In the genomic region with DNA sequence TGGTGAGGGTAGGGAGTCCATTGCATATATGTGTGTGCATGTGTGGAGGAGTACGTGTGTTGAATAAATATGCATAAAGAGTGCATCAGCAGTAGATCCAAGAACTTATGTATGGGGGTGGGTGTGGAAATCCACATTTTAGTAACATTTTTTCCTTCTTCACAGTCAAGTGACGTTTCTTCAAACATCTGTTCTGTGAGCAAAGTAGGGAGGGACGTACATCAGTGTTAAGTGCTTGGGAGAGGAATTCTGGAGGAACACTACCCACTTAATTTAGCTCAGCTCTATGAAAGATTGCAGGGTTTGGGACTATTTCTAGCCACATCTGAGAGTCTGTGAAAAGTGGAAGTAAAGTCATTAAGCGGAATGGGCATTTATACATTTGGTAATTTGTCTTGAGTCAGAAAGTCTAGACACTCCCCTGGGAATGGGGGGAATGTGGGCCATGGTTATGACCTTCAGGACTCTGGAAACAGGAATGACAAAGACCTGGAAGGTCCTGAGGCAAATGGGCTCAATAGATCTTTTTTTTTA, we compare ENCODE assay signal across 1 cellular context.
TF ChIP-seq lines count a peak whose summit lies in the region.

No MANE protein-coding gene starts in this region.

TF ChIP-seq in GM23338, 12 proteins besides CTCF, POLR2A, EP300 and RAD21 (continued from another document):
- TF ChIP-seq, protein P1, sequence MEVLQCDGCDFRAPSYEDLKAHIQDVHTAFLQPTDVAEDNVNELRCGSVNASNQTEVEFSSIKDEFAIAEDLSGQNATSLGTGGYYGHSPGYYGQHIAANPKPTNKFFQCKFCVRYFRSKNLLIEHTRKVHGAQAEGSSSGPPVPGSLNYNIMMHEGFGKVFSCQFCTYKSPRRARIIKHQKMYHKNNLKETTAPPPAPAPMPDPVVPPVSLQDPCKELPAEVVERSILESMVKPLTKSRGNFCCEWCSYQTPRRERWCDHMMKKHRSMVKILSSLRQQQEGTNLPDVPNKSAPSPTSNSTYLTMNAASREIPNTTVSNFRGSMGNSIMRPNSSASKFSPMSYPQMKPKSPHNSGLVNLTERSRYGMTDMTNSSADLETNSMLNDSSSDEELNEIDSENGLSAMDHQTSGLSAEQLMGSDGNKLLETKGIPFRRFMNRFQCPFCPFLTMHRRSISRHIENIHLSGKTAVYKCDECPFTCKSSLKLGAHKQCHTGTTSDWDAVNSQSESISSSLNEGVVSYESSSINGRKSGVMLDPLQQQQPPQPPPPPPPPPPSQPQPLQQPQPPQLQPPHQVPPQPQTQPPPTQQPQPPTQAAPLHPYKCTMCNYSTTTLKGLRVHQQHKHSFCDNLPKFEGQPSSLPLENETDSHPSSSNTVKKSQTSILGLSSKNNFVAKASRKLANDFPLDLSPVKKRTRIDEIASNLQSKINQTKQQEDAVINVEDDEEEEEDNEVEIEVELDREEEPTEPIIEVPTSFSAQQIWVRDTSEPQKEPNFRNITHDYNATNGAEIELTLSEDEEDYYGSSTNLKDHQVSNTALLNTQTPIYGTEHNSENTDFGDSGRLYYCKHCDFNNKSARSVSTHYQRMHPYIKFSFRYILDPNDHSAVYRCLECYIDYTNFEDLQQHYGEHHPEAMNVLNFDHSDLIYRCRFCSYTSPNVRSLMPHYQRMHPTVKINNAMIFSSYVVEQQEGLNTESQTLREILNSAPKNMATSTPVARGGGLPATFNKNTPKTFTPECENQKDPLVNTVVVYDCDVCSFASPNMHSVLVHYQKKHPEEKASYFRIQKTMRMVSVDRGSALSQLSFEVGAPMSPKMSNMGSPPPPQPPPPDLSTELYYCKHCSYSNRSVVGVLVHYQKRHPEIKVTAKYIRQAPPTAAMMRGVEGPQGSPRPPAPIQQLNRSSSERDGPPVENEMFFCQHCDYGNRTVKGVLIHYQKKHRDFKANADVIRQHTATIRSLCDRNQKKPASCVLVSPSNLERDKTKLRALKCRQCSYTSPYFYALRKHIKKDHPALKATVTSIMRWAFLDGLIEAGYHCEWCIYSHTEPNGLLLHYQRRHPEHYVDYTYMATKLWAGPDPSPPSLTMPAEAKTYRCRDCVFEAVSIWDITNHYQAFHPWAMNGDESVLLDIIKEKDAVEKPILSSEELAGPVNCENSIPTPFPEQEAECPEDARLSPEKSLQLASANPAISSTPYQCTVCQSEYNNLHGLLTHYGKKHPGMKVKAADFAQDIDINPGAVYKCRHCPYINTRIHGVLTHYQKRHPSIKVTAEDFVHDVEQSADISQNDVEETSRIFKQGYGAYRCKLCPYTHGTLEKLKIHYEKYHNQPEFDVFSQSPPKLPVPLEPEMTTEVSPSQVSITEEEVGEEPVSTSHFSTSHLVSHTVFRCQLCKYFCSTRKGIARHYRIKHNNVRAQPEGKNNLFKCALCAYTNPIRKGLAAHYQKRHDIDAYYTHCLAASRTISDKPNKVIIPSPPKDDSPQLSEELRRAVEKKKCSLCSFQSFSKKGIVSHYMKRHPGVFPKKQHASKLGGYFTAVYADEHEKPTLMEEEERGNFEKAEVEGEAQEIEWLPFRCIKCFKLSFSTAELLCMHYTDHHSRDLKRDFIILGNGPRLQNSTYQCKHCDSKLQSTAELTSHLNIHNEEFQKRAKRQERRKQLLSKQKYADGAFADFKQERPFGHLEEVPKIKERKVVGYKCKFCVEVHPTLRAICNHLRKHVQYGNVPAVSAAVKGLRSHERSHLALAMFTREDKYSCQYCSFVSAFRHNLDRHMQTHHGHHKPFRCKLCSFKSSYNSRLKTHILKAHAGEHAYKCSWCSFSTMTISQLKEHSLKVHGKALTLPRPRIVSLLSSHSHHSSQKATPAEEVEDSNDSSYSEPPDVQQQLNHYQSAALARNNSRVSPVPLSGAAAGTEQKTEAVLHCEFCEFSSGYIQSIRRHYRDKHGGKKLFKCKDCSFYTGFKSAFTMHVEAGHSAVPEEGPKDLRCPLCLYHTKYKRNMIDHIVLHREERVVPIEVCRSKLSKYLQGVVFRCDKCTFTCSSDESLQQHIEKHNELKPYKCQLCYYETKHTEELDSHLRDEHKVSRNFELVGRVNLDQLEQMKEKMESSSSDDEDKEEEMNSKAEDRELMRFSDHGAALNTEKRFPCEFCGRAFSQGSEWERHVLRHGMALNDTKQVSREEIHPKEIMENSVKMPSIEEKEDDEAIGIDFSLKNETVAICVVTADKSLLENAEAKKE (CRISPR knock-in tag; IDR thresholded peaks at IDR 0.05), result no peak
- TF ChIP-seq ZNF114 (CRISPR knock-in tag; IDR thresholded peaks at IDR 0.05), result no peak
- TF ChIP-seq, protein P2, sequence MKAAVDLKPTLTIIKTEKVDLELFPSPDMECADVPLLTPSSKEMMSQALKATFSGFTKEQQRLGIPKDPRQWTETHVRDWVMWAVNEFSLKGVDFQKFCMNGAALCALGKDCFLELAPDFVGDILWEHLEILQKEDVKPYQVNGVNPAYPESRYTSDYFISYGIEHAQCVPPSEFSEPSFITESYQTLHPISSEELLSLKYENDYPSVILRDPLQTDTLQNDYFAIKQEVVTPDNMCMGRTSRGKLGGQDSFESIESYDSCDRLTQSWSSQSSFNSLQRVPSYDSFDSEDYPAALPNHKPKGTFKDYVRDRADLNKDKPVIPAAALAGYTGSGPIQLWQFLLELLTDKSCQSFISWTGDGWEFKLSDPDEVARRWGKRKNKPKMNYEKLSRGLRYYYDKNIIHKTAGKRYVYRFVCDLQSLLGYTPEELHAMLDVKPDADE (IDR thresholded peaks at IDR 0.05), result no peak
- no peak for TF ChIP-seq POLR2AphosphoS5 (IDR thresholded peaks at IDR 0.05; ENCODE audit: low read depth)
